1 cellular context compared by ENCODE assay signal in genomic region chr1:151513626-151514101, GRCh38.
TF ChIP-seq lines count a peak whose summit lies in the region.

No MANE protein-coding gene starts in this region.

TF ChIP-seq in HEK293, 187 proteins besides CTCF, POLR2A, EP300 and RAD21 (continued from another document):
- TF ChIP-seq BCL6B (tag by site-specific recombination; IDR thresholded peaks at IDR 0.05) (no peak), AEBP2 (tag by site-specific recombination; IDR thresholded peaks at IDR 0.05; ENCODE audit: borderline replicate concordance) (no peak), ZNF157 (tag by site-specific recombination; IDR thresholded peaks at IDR 0.05) (no peak), ZNF280C (tag by site-specific recombination; IDR thresholded peaks at IDR 0.05) (no peak), ZNF600 (tag by site-specific recombination; IDR thresholded peaks at IDR 0.05) (peak; percentile 57), ZBTB17 (tag by site-specific recombination; IDR thresholded peaks at IDR 0.05) (0 out of 2 replicates have a peak, but pooled peaks have one; percentile 16), ZNF211 (tag by site-specific recombination; IDR thresholded peaks at IDR 0.05; ENCODE audit: low read depth) (no peak), ZNF76 (tag by site-specific recombination; IDR thresholded peaks at IDR 0.05; ENCODE audit: borderline replicate concordance, low read depth) (no peak), PATZ1 (tag by site-specific recombination; IDR thresholded peaks at IDR 0.05) (0 out of 2 replicates have a peak, but pooled peaks have one; percentile 8)
